ENCODE assay signal across 22 cellular contexts in the genomic region with DNA sequence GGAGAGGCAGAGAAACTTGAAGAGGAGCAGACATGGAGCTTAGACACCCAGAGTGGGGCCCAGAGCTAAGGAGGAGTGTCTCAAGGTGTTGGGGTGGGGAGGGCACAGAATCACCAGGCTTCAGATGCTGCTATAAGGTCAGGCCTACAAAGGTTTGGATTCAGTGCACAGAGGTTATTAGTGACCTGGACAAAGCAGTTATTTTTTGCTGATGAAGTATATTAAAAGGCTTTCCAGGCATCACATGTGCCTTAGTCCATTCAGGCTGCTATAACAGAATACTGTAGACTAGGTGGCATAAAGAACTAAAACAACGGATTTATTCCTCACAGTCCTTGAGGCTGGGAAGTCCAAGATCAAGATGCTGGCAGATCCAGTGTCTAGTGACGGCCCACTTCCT.
"Had no signal": no experiment of that assay in that cellular context is flagged by ENCODE, and none has a peak within 500 bp of the region (broad histone marks: within the 10 kb centered on the region; RNA-seq: fewer than 3 reads in every experiment).

No MANE protein-coding gene starts in this region.

- H3K9me3 ChIP-seq: heart left ventricle, neutrophil, right atrium auricular region, suprapubic skin, tibial artery, upper lobe of right lung, vagina had no signal

- H3K27me3 Mint-ChIP-seq: naive thymus-derived CD4-positive, alpha-beta T cell had no signal

- DNase-seq: cortex of kidney; dorsolateral prefrontal cortex; effector CD8-positive, alpha-beta T cell; heart left ventricle; hippocampal formation; left colon; left ventricle myocardium superior; mesendoderm; naive thymus-derived CD4-positive, alpha-beta T cell; posterior cingulate gyrus; small intestine; stimulated activated CD4-positive, alpha-beta T cell treated with anti-CD3 and anti-CD28 coated beads, Interleukin-2, amount 100 ng/mL, for 48 hours; stimulated activated naive CD8-positive, alpha-beta T cell treated with anti-CD3 and anti-CD28 coated beads, Interleukin-15, Interleukin-2, amounts not matched to agents 100 U/mL and 50 U/mL, for 24 hours; tibial artery; upper lobe of right lung had no signal

- H3K27ac ChIP-seq: dorsolateral prefrontal cortex, heart left ventricle, neutrophil, right atrium auricular region, suprapubic skin, tibial artery, upper lobe of right lung, vagina had no signal

- H3K9me3 Mint-ChIP-seq: naive thymus-derived CD4-positive, alpha-beta T cell had no signal

- FAIRE-seq: frontal cortex, small intestine had no signal

- ATAC-seq: esophagus mucosa; heart left ventricle; left colon; left ventricle myocardium superior; naive thymus-derived CD4-positive, alpha-beta T cell; stimulated activated naive CD8-positive, alpha-beta T cell treated with anti-CD3 and anti-CD28 coated beads, Interleukin-15, Interleukin-2, amounts not matched to agents 100 U/mL and 50 U/mL, for 24 hours; upper lobe of right lung had no signal

- H3K36me3 ChIP-seq: heart left ventricle, neutrophil, right atrium auricular region, suprapubic skin, tibial artery, upper lobe of right lung, vagina had no signal

- H3K4me3 Mint-ChIP-seq: naive thymus-derived CD4-positive, alpha-beta T cell had no signal

- H3K4me1 ChIP-seq: tibial artery, upper lobe of right lung had no signal

- H3K27me3 ChIP-seq: dorsolateral prefrontal cortex, heart left ventricle, neutrophil, right atrium auricular region, suprapubic skin, tibial artery, upper lobe of right lung, vagina had no signal

- H3K4me3 ChIP-seq: dorsolateral prefrontal cortex, heart left ventricle, lung, right atrium auricular region, suprapubic skin, tibial artery, upper lobe of right lung, vagina had no signal
